18 cellular contexts compared by ENCODE assay signal in genomic region chr6:163930012-163930411, GRCh38.
DNase-seq lines count a peak whose midpoint lies in the region; ATAC-seq and TF ChIP-seq lines count a peak whose summit lies in the region.
"Had no signal": no experiment of that assay in that cellular context is flagged by ENCODE, and none has a peak within 500 bp of the region (broad histone marks: within the 10 kb centered on the region; RNA-seq: fewer than 3 reads in every experiment).

No MANE protein-coding gene starts in this region.

- ATAC-seq in upper lobe of right lung, result peak; percentile 67
- no peak for ATAC-seq in aorta (ENCODE audit: low FRiP score)
- ATAC-seq: A549; CD8-positive, alpha-beta T cell had no signal

- H3K27me3 ChIP-seq in WERI-Rb-1 (ENCODE audit: insufficient read depth, low read depth, severe bottlenecking), result no peaks in the 10 kb centered on the region
- H3K27me3 ChIP-seq in upper lobe of right lung, result no peaks in the 10 kb centered on the region
- H3K27me3 ChIP-seq in aorta (ENCODE audit: control insufficient read depth in 1 of 2, insufficient read depth in 2 of 2, low read length in 1 of 2), result peaks cover 0 to 2% of the 10 kb centered on the region in 2 donors
- H3K27me3 ChIP-seq: BLaER1 treated with 17β-estradiol and CSF1 and Interleukin-3, amounts not matched to agents 10 nM and 100 nM had no signal

- H3K9me3 ChIP-seq in WERI-Rb-1 (ENCODE audit: severe bottlenecking), result no peaks in the 10 kb centered on the region
- H3K9me3 ChIP-seq in upper lobe of right lung, result no peaks in the 10 kb centered on the region
- H3K9me3 ChIP-seq in aorta (ENCODE audit: control insufficient read depth, low read length), result no peaks in the 10 kb centered on the region
- H3K9me3 ChIP-seq: A549; BLaER1 treated with 17β-estradiol and CSF1 and Interleukin-3, amounts not matched to agents 10 nM and 100 nM; Caco-2 had no signal

- no peaks in the 10 kb centered on the region for H3K36me3 ChIP-seq in WERI-Rb-1
- H3K36me3 ChIP-seq in upper lobe of right lung, result no peaks in the 10 kb centered on the region
- H3K36me3 ChIP-seq in aorta (ENCODE audit: control insufficient read depth in 1 of 2, insufficient read depth in 2 of 2, low read length in 1 of 2), result no peaks in the 10 kb centered on the region
- H3K36me3 ChIP-seq: BLaER1 treated with 17β-estradiol and CSF1 and Interleukin-3, amounts not matched to agents 10 nM and 100 nM had no signal

- no peak overlapping the region for H3K27ac ChIP-seq in WERI-Rb-1
- no peak overlapping the region for H3K27ac ChIP-seq in upper lobe of right lung
- H3K27ac ChIP-seq in aorta (ENCODE audit: low read depth in 1 of 2, low read length in 2 of 2), result no peak overlapping the region
- H3K27ac ChIP-seq: 22Rv1; A549; BLaER1 treated with 17β-estradiol and CSF1 and Interleukin-3, amounts not matched to agents 10 nM and 100 nM; C4-2B had no signal

- H3K4me1 ChIP-seq in upper lobe of right lung (no peaks in the 10 kb centered on the region), aorta (ENCODE audit: control insufficient read depth in 1 of 2, insufficient read depth in 2 of 2, low read length in 2 of 2) (no peaks in the 10 kb centered on the region)
- H3K4me1 ChIP-seq: A549; BLaER1 treated with 17β-estradiol and CSF1 and Interleukin-3, amounts not matched to agents 10 nM and 100 nM; Caco-2 had no signal

- 77 to 89% methylated on average over 6 of the region's 6 CpGs for WGBS in aorta, 2 donors

- DNase-seq in NCI-H82 (lab: John Stamatoyannopoulos, UW), result peak; percentile 75
- peak; percentile 50 for DNase-seq in WERI-Rb-1
- DNase-seq in retinal pigment epithelial cell (ENCODE audit: low read depth), result peak; percentile 72
- DNase-seq in upper lobe of right lung, result no peak
- no peak for DNase-seq in aorta
- DNase-seq in ureter (ENCODE audit: low spot score), result no peak
- no peak for DNase-seq in activated CD4-positive, alpha-beta T cell treated with anti-CD3 and anti-CD28 coated beads, Interleukin-2, amount 50 U/mL, for 48 hours
- DNase-seq: AML-193; Caco-2; Calu3; CD4-positive, alpha-beta T cell; CD8-positive, alpha-beta T cell; DMS79 treated with DMSO at 0.1 percent for 48 hours; GF-D8 had no signal

- TF ChIP-seq CTCF in WERI-Rb-1 (IDR thresholded peaks at IDR 0.05; ENCODE audit: low read depth, low read length) (no peak), retinal pigment epithelial cell (conservative IDR thresholded peaks at IDR 0.05; ENCODE audit: low read depth, low read length) (no peak), upper lobe of right lung (IDR thresholded peaks at IDR 0.05) (no peak)

- intact Hi-C loops in upper lobe of right lung (cut with DNase I), result no loop called here
- intact Hi-C loops in aorta (cut with DNase I), result no loop called here

- H3K4me3 ChIP-seq in WERI-Rb-1 (ENCODE audit: low read depth, low read length), result no peak overlapping the region
- no peak overlapping the region for H3K4me3 ChIP-seq in retinal pigment epithelial cell (ENCODE audit: low read length)
- H3K4me3 ChIP-seq in upper lobe of right lung, result no peak overlapping the region
- no peak overlapping the region for H3K4me3 ChIP-seq in aorta (ENCODE audit: low read length in 2 of 2)
- H3K4me3 ChIP-seq: A549; BLaER1 treated with 17β-estradiol and CSF1 and Interleukin-3, amounts not matched to agents 10 nM and 100 nM had no signal

Comparison
In these comparisons a context has a peak if more than half of its experiments do, and no peak if none do; other contexts are left out.
1. DNase-seq: peak in NCI-H82 (single experiment), WERI-Rb-1 (single experiment) and retinal pigment epithelial cell (single experiment); none in upper lobe of right lung (single experiment), aorta (0 of 2), ureter (single experiment) and activated CD4-positive, alpha-beta T cell treated with anti-CD3 and anti-CD28 coated beads, Interleukin-2, amount 50 U/mL, for 48 hours (0 of 2).